ENCODE assay signal across 10 cellular contexts in genomic region chr17:59804910-59805381, GRCh38.
DNase-seq lines count a peak whose midpoint lies in the region; ATAC-seq and TF ChIP-seq lines count a peak whose summit lies in the region.
"Had no signal": no experiment of that assay in that cellular context is flagged by ENCODE, and none has a peak within 500 bp of the region (broad histone marks: within the 10 kb centered on the region; RNA-seq: fewer than 3 reads in every experiment).

No MANE protein-coding gene starts in this region.

- intact Hi-C loops in psoas muscle (cut with DNase I): no loop called here

- no peaks in the 10 kb centered on the region for H3K27me3 Mint-ChIP-seq in stimulated activated naive CD8-positive, alpha-beta T cell treated with anti-CD3 and anti-CD28 coated beads, Interleukin-15, amount 100 ng/mL, for 72 hours

- H3K27ac Mint-ChIP-seq in stimulated activated naive CD8-positive, alpha-beta T cell treated with anti-CD3 and anti-CD28 coated beads, Interleukin-15, amount 100 ng/mL, for 72 hours: no peak overlapping the region

- H3K4me1 Mint-ChIP-seq in stimulated activated naive CD8-positive, alpha-beta T cell treated with anti-CD3 and anti-CD28 coated beads, Interleukin-15, amount 100 ng/mL, for 72 hours: peaks cover 10% of the 10 kb centered on the region

- H3K27me3 ChIP-seq in ectodermal cell (ENCODE audit: control insufficient read depth, insufficient read depth, low read length, poor library complexity, severe bottlenecking): no peaks in the 10 kb centered on the region
- H3K27me3 ChIP-seq in psoas muscle (ENCODE audit: insufficient read depth in 3 of 3, low read length in 2 of 3): no peaks in the 10 kb centered on the region

- TF ChIP-seq CTCF in psoas muscle (IDR thresholded peaks at IDR 0.05): no peak

- no peak overlapping the region for H3K4me3 Mint-ChIP-seq in stimulated activated naive CD8-positive, alpha-beta T cell treated with anti-CD3 and anti-CD28 coated beads, Interleukin-15, amount 100 ng/mL, for 72 hours

- no peaks in the 10 kb centered on the region for H3K9me3 ChIP-seq in ectodermal cell (ENCODE audit: control insufficient read depth, low read length)
- no peaks in the 10 kb centered on the region for H3K9me3 ChIP-seq in psoas muscle

- H3K36me3 ChIP-seq in ectodermal cell (ENCODE audit: control insufficient read depth, insufficient read depth, low read length): no peaks in the 10 kb centered on the region
- no peaks in the 10 kb centered on the region for H3K36me3 ChIP-seq in psoas muscle (ENCODE audit: insufficient read depth in 1 of 2, low read depth in 1 of 2)

- ATAC-seq in psoas muscle (no peak), HG03565 (IDR thresholded peaks at IDR 0.05; ENCODE audit: unreplicated experiment) (no peak)
- no peak for ATAC-seq in stimulated activated naive CD8-positive, alpha-beta T cell treated with anti-CD3 and anti-CD28 coated beads, Interleukin-15, amount 100 ng/mL, for 72 hours

- DNase-seq in DMS 273 (lab: John Stamatoyannopoulos, UW; ENCODE audit: unreplicated experiment): peak; percentile 72
- DNase-seq in NOMO-1 treated with dmso at 0.1 percent for 144 hours (lab: John Stamatoyannopoulos, UW; ENCODE audit: unreplicated experiment): peak; percentile 63
- DNase-seq in psoas muscle: no peak
- DNase-seq in stimulated activated naive CD8-positive, alpha-beta T cell treated with anti-CD3 and anti-CD28 coated beads, Interleukin-15, amount 100 ng/mL, for 72 hours: no peak
- no peak for DNase-seq in T-helper 1 cell
- no peak for DNase-seq in GM19238 (ENCODE audit: insufficient read length, low spot score)
- DNase-seq: DND-41, islet precursor cell had no signal

- H3K27ac ChIP-seq in ectodermal cell (ENCODE audit: insufficient read depth, low read depth, low read length, poor library complexity, severe bottlenecking): peak overlapping the region; percentile 23
- no peak overlapping the region for H3K27ac ChIP-seq in psoas muscle

- H3K4me3 ChIP-seq in ectodermal cell (ENCODE audit: insufficient read depth, low read depth, low read length): no peak overlapping the region
- H3K4me3 ChIP-seq in psoas muscle: peak overlapping the region; percentile 22

- H3K4me1 ChIP-seq in ectodermal cell (ENCODE audit: control insufficient read depth, insufficient read depth, low read length) (no peaks in the 10 kb centered on the region), psoas muscle (no peaks in the 10 kb centered on the region)

- H3K9me3 Mint-ChIP-seq in stimulated activated naive CD8-positive, alpha-beta T cell treated with anti-CD3 and anti-CD28 coated beads, Interleukin-15, amount 100 ng/mL, for 72 hours: no peaks in the 10 kb centered on the region

- WGBS in ectodermal cell, 2 experiments: 85 to 89% methylated on average over 6 of the region's 6 CpGs
- 82 to 96% (median 82%) methylated on average over 6 of the region's 6 CpGs for WGBS in psoas muscle, 3 donors

Comparison
In these comparisons a context has a peak if more than half of its experiments do, and no peak if none do; other contexts are left out.
1. DNase-seq: peak in DMS 273 (single experiment) and NOMO-1 treated with dmso at 0.1 percent for 144 hours (single experiment); none in psoas muscle (0 of 2), stimulated activated naive CD8-positive, alpha-beta T cell treated with anti-CD3 and anti-CD28 coated beads, Interleukin-15, amount 100 ng/mL, for 72 hours (0 of 2), T-helper 1 cell (0 of 5) and GM19238 (single experiment).